ENCODE assay signal across 8 cellular contexts in the genomic region with DNA sequence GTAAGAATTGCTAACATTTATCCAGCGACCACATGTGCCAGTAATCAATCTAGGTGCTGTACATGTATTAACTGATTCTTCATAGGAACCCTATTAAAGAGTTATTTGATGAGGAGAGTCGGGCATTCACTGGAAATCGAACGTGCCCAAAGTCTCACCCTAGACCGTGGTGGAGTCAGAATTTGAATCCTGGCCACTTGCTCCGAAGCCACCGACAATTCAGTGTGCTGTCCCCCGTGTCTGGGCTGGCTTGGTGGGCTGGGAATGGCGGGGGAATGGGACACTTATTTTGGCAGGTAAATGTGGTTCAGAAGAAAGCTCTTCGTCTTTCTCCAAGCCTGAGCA. TPM values are rescaled to one million over a fixed set of nuclear protein-coding genes. Genes with fewer than 3 reads are reported as not detected.
DNase-seq lines count a peak whose midpoint lies in the region; ATAC-seq, FAIRE-seq and TF ChIP-seq lines count a peak whose summit lies in the region.

No MANE protein-coding gene starts in this region.

- no peaks in the 10 kb centered on the region for H3K9me3 ChIP-seq in CD8-positive, alpha-beta memory T cell (ENCODE audit: low read length)
- H3K9me3 ChIP-seq in PC-3 (ENCODE audit: low read length) (no peaks in the 10 kb centered on the region), endodermal cell (ENCODE audit: control insufficient read depth, low read length) (no peaks in the 10 kb centered on the region)

- peaks cover 0 to 1% of the 10 kb centered on the region in 2 donors for H3K27me3 Mint-ChIP-seq in CD8-positive, alpha-beta memory T cell
- H3K27me3 Mint-ChIP-seq in endodermal cell (ENCODE audit: insufficient read depth), result peaks cover 21% of the 10 kb centered on the region
- no peaks in the 10 kb centered on the region for H3K27me3 Mint-ChIP-seq in osteocyte (ENCODE audit: unreplicated experiment)

- H3K9me3 Mint-ChIP-seq in CD8-positive, alpha-beta memory T cell, result no peaks in the 10 kb centered on the region
- H3K9me3 Mint-ChIP-seq in endodermal cell, result no peaks in the 10 kb centered on the region
- H3K9me3 Mint-ChIP-seq in osteocyte (ENCODE audit: unreplicated experiment), result no peaks in the 10 kb centered on the region

- no peaks in the 10 kb centered on the region for H3K27me3 ChIP-seq in CD8-positive, alpha-beta memory T cell (ENCODE audit: insufficient read depth, low read length, poor library complexity, severe bottlenecking)
- H3K27me3 ChIP-seq in PC-3 (ENCODE audit: low read length) (no peaks in the 10 kb centered on the region), endodermal cell (ENCODE audit: control insufficient read depth, insufficient read depth, low read length, poor library complexity, severe bottlenecking) (no peaks in the 10 kb centered on the region)

- POLR2A ChIA-PET in CD8-positive, alpha-beta memory T cell (lab: Charles Lee), result interaction anchor here (0.9 to 2.4 kb wide), 4 partner anchors 11 to 119 kb away, joined by 3 to 23 read pairs (median 8); no protein-coding TSS in a partner anchor
- POLR2A ChIA-PET in PC-3 (lab: Charles Lee; ENCODE audit: unreplicated experiment), result no interaction called here

- WGBS in endodermal cell (ENCODE audit: insufficient coverage in 1 of 2, insufficient read length in 1 of 2), 2 experiments, result 52 to 53% methylated on average over 10 of the region's 10 CpGs

- intact Hi-C loops in PC-3 (cut with micrococcal nuclease), result no loop called here

- ATAC-seq in PC-3, result no peak

- peak overlapping the region; percentile 91 for H2AFZ ChIP-seq in PC-3 (ENCODE audit: low read length)

- peak overlapping the region; percentile 62 for H3K4me3 ChIP-seq in CD8-positive, alpha-beta memory T cell (ENCODE audit: low read length)
- H3K4me3 ChIP-seq in PC-3 (ENCODE audit: low read length) (peak overlapping the region; percentile 73), endodermal cell (ENCODE audit: low read length) (peak overlapping the region; percentile 93)

- no peaks in the 10 kb centered on the region for H3K36me3 ChIP-seq in CD8-positive, alpha-beta memory T cell (ENCODE audit: insufficient read depth, low read length)
- H3K36me3 ChIP-seq in PC-3 (ENCODE audit: low read depth, low read length) (no peaks in the 10 kb centered on the region), endodermal cell (ENCODE audit: control insufficient read depth, insufficient read depth, low read length) (no peaks in the 10 kb centered on the region)

- peak overlapping the region; percentile 6 for H3K27ac ChIP-seq in CD8-positive, alpha-beta memory T cell (ENCODE audit: low read depth, low read length)
- H3K27ac ChIP-seq in PC-3 (ENCODE audit: low read length) (no peak overlapping the region), endodermal cell (ENCODE audit: low read depth, low read length) (peak overlapping the region; percentile 60)

- no peaks in the 10 kb centered on the region for H3K9me2 ChIP-seq in PC-3 (replicated peaks; ENCODE audit: low read length)

- TF ChIP-seq POLR2A in H54 (IDR thresholded peaks at IDR 0.05; ENCODE audit: low read depth, low read length), result no peak

- no TSS peak for BruUV-seq in PC-3 (replicated peaks; lab: Mats Ljungman, UMichigan)

- peaks cover 25 to 42% (median 37%) of the 10 kb centered on the region in 3 donors for H3K4me1 Mint-ChIP-seq in CD8-positive, alpha-beta memory T cell
- H3K4me1 Mint-ChIP-seq in endodermal cell (peaks cover 36% of the 10 kb centered on the region), osteocyte (ENCODE audit: unreplicated experiment) (peaks cover 37% of the 10 kb centered on the region)

- peaks cover 0 to 4% (median 1%) of the 10 kb centered on the region in 3 donors for H3K36me3 Mint-ChIP-seq in CD8-positive, alpha-beta memory T cell
- H3K36me3 Mint-ChIP-seq in endodermal cell (ENCODE audit: low read depth) (peaks cover 3% of the 10 kb centered on the region), osteocyte (ENCODE audit: unreplicated experiment) (no peaks in the 10 kb centered on the region)

- peak overlapping the region; percentile 76 to 88 (median 80) for H3K4me3 Mint-ChIP-seq in CD8-positive, alpha-beta memory T cell
- H3K4me3 Mint-ChIP-seq in endodermal cell (peak overlapping the region; percentile 82), osteocyte (ENCODE audit: unreplicated experiment) (peak overlapping the region; percentile 58)

- CTCF ChIA-PET in CD8-positive, alpha-beta memory T cell (lab: Charles Lee), result interaction anchor here (0.8 to 1.8 kb wide), 4 partner anchors 16 to 146 kb away, joined by 3 to 11 read pairs (median 3); no protein-coding TSS in a partner anchor
- CTCF ChIA-PET in PC-3 (lab: Charles Lee), result no interaction called here

- peak overlapping the region; percentile 28 to 87 (median 50) for H3K27ac Mint-ChIP-seq in CD8-positive, alpha-beta memory T cell
- H3K27ac Mint-ChIP-seq in endodermal cell, result peak overlapping the region; percentile 58
- H3K27ac Mint-ChIP-seq in osteocyte (ENCODE audit: unreplicated experiment), result peak overlapping the region; percentile 58

- H3K4me1 ChIP-seq in CD8-positive, alpha-beta memory T cell (ENCODE audit: insufficient read depth, low read length), result peaks cover 15% of the 10 kb centered on the region
- 0 out of 2 replicates have a peak, but pooled peaks cover 6% of the 10 kb centered on the region for H3K4me1 ChIP-seq in PC-3 (ENCODE audit: insufficient read depth, low read length)
- peaks cover 19% of the 10 kb centered on the region for H3K4me1 ChIP-seq in endodermal cell (ENCODE audit: control insufficient read depth, insufficient read depth, low read length)

- no peak for TF ChIP-seq CTCF in PC-3 (conservative IDR thresholded peaks at IDR 0.05; ENCODE audit: low read depth, low read length)
- TF ChIP-seq CTCF in endodermal cell (conservative IDR thresholded peaks at IDR 0.05), result no peak
- no peak for TF ChIP-seq CTCF in osteocyte (IDR thresholded peaks at IDR 0.05)

- H3K4me2 ChIP-seq in PC-3 (ENCODE audit: low read length), result peak overlapping the region; percentile 89

- H3K9ac ChIP-seq in PC-3 (ENCODE audit: low read length) (no peak overlapping the region), endodermal cell (ENCODE audit: extremely low read depth, low read length, poor library complexity, severe bottlenecking) (peak overlapping the region; percentile 34)

- no peaks in the 10 kb centered on the region for H4K20me1 ChIP-seq in PC-3 (ENCODE audit: low read length)

- H3K79me2 ChIP-seq in PC-3 (ENCODE audit: low read length), result no peaks in the 10 kb centered on the region

- no peak for FAIRE-seq in H54 (lab: Jason Lieb, UNC)

- H3F3A ChIP-seq in PC-3 (ENCODE audit: low read length, unreplicated experiment), result no peaks in the 10 kb centered on the region

- DNase-seq in CD8-positive, alpha-beta memory T cell, result no peak
- DNase-seq in PC-3 (no peak), endodermal cell (no peak), osteocyte (ENCODE audit: extremely low spot score, unreplicated experiment) (no peak), superior temporal gyrus (ENCODE audit: extremely low spot score) (no peak), RPMI8226 (no peak), SW480 (ENCODE audit: low spot score) (no peak), H54 (ENCODE audit: insufficient read length, low spot score) (no peak)

RNA-seq across cellular contexts. Expression of gene KSR1, which starts 0.7 kb away (rescaled TPM):
- 10 to 100 TPM; 26.3 to 26.9 TPM for total RNA-seq in CD8-positive, alpha-beta memory T cell
- polyA plus RNA-seq in CD8-positive, alpha-beta memory T cell, result 2.9 TPM
- 1.0 and 5.8 TPM in 2 replicates for total RNA-seq in PC-3 (2014; rRNA removed)
- 10 to 100 TPM; 33.7 to 46.3 TPM for total RNA-seq in endodermal cell
- 18.3 TPM for polyA plus RNA-seq in endodermal cell (2013, experiment 1 of 2)
- polyA plus RNA-seq in endodermal cell (2013, experiment 2 of 2), result 18.3 TPM
- 56.0 and 63.4 TPM in 2 replicates for total RNA-seq in osteocyte
